Comparison of ENCODE assay signal across 31 cellular contexts in genomic region chr2:159109552-159109951, GRCh38.
"Had no signal": no experiment of that assay in that cellular context is flagged by ENCODE, and none has a peak within 500 bp of the region (broad histone marks: within the 10 kb centered on the region; RNA-seq: fewer than 3 reads in every experiment).

No MANE protein-coding gene starts in this region.

- H3K9me3 ChIP-seq: gastroesophageal sphincter, heart right ventricle, neutrophil, pancreas, testis, tibial artery, upper lobe of left lung had no signal

- H3K9me3 Mint-ChIP-seq: natural killer cell; neural crest cell; stimulated activated memory B cell treated with anti-CD40 and anti-IgM and Interleukin-4, amounts not matched to agents 10 μg/mL and 1 μg/mL and 100 μg/mL, for 72 hours had no signal

- DNase-seq: caudate nucleus; cerebellar nuclear complex; cortex of kidney; effector CD4-positive, alpha-beta T cell; foreskin keratinocyte; glutamatergic neuron; heart right ventricle; hippocampal formation; left cardiac atrium; left ventricle myocardium superior; mesendoderm; natural killer cell; pancreas; retina; stimulated activated CD4-positive, alpha-beta T cell treated with anti-CD3 and anti-CD28 coated beads, Interleukin-2, amount 100 ng/mL, for 24 hours; stimulated activated CD4-positive, alpha-beta T cell treated with anti-CD3 and anti-CD28 coated beads, Interleukin-4, amount 100 ng/mL, for 24 hours; stimulated activated naive CD8-positive, alpha-beta T cell treated with anti-CD3 and anti-CD28 coated beads, Interleukin-15, Interleukin-2, amounts not matched to agents 100 U/mL and 50 U/mL, for 24 hours; substantia nigra; testis; tibial artery; upper lobe of left lung had no signal

- H3K36me3 ChIP-seq: gastroesophageal sphincter, heart right ventricle, neutrophil, pancreas, tibial artery had no signal

- H3K4me1 Mint-ChIP-seq: natural killer cell; stimulated activated memory B cell treated with anti-CD40 and anti-IgM and Interleukin-4, amounts not matched to agents 10 μg/mL and 1 μg/mL and 100 μg/mL, for 72 hours had no signal

- H3K4me3 Mint-ChIP-seq: natural killer cell; neural crest cell; stimulated activated memory B cell treated with anti-CD40 and anti-IgM and Interleukin-4, amounts not matched to agents 10 μg/mL and 1 μg/mL and 100 μg/mL, for 72 hours had no signal

- ATAC-seq: esophagus mucosa; foreskin keratinocyte; gastroesophageal sphincter; left cardiac atrium; left ventricle myocardium superior; natural killer cell; pancreas; sciatic nerve; stimulated activated memory B cell treated with anti-CD40 and anti-IgM and Interleukin-4, amounts not matched to agents 10 μg/mL and 1 μg/mL and 100 μg/mL, for 72 hours; stimulated activated naive CD8-positive, alpha-beta T cell treated with anti-CD3 and anti-CD28 coated beads, Interleukin-15, Interleukin-2, amounts not matched to agents 100 U/mL and 50 U/mL, for 24 hours had no signal

- H3K27ac ChIP-seq: epithelial cell of prostate, foreskin keratinocyte, gastroesophageal sphincter, neutrophil, pancreas, testis, tibial artery had no signal

- H3K27ac Mint-ChIP-seq: natural killer cell; stimulated activated memory B cell treated with anti-CD40 and anti-IgM and Interleukin-4, amounts not matched to agents 10 μg/mL and 1 μg/mL and 100 μg/mL, for 72 hours had no signal

- H3K4me1 ChIP-seq: foreskin keratinocyte, pancreas, testis had no signal

- H3K4me3 ChIP-seq: gastroesophageal sphincter, heart right ventricle, lung, pancreas, testis, tibial artery, upper lobe of left lung had no signal

- H3K27me3 ChIP-seq: foreskin keratinocyte, gastroesophageal sphincter, heart right ventricle, neutrophil, pancreas, testis, tibial artery, upper lobe of left lung had no signal

- FAIRE-seq: islet of Langerhans, pancreas, urothelium cell line had no signal

- H3K36me3 Mint-ChIP-seq: natural killer cell; stimulated activated memory B cell treated with anti-CD40 and anti-IgM and Interleukin-4, amounts not matched to agents 10 μg/mL and 1 μg/mL and 100 μg/mL, for 72 hours had no signal
